In genomic region chr3:10926831-10927521, GRCh38 we compare ENCODE assay signal across 17 cellular contexts.
DNase-seq lines count a peak whose midpoint lies in the region; TF ChIP-seq lines count a peak whose summit lies in the region.
"Had no signal": no experiment of that assay in that cellular context is flagged by ENCODE, and none has a peak within 500 bp of the region (broad histone marks: within the 10 kb centered on the region; RNA-seq: fewer than 3 reads in every experiment).

No MANE protein-coding gene starts in this region.

- no peak overlapping the region for H3K27ac ChIP-seq in BLaER1
- H3K27ac ChIP-seq: tibial nerve had no signal

- H3K9ac ChIP-seq in BLaER1 = no peak overlapping the region
- H3K9ac ChIP-seq: SK-N-SH had no signal

- no peaks in the 10 kb centered on the region for H4K20me1 ChIP-seq in BLaER1

- H3K4me1 Mint-ChIP-seq in activated CD4-positive, alpha-beta memory T cell treated with anti-CD3 and anti-CD28 coated beads for 36 hours (ENCODE audit: low read depth) = no peaks in the 10 kb centered on the region
- H3K4me1 Mint-ChIP-seq: endodermal cell; naive thymus-derived CD4-positive, alpha-beta T cell had no signal

- H3K4me1 ChIP-seq in BLaER1 (peaks cover 64% of the 10 kb centered on the region), BE2C (no peaks in the 10 kb centered on the region)
- H3K4me1 ChIP-seq: tibial nerve had no signal

- DNase-seq in HUDEP-2 (lab: John Stamatoyannopoulos, UW; ENCODE audit: unreplicated experiment in 76 of 76) (peak in 73 of 76 experiments; percentile 5 to 94 (median 79)), epithelial cell of esophagus (ENCODE audit: low read depth) (peak; percentile 21), mucosa of gallbladder (ENCODE audit: low spot score) (peak; percentile 23), NCI-H2171 (lab: John Stamatoyannopoulos, UW) (no peak), BE2C (no peak)
- DNase-seq in activated T-cell treated with anti-CD3 and anti-CD28 coated beads, Interleukin-2, amount 50 U/mL, for 48 hours = no peak
- no peak for DNase-seq in activated CD4-positive, alpha-beta memory T cell treated with anti-CD3 and anti-CD28 coated beads for 36 hours
- DNase-seq: AML-193; naive thymus-derived CD4-positive, alpha-beta T cell; NCI-H187; NCI-H524; SK-N-SH; stimulated activated CD4-positive, alpha-beta T cell treated with anti-CD3 and anti-CD28 coated beads, Interleukin-2, amount 100 ng/mL, for 48 hours; stimulated activated CD8-positive, alpha-beta memory T cell treated with anti-CD3 and anti-CD28 coated beads, Interleukin-4, amount 100 ng/mL, for 48 hours had no signal

- H3K4me2 ChIP-seq in BLaER1 = peak overlapping the region; percentile 72
- H3K4me2 ChIP-seq: SK-N-SH had no signal

- H3K9me3 Mint-ChIP-seq in activated CD4-positive, alpha-beta memory T cell treated with anti-CD3 and anti-CD28 coated beads for 36 hours = no peaks in the 10 kb centered on the region
- H3K9me3 Mint-ChIP-seq: endodermal cell had no signal

- H3K36me3 ChIP-seq in BLaER1 (no peaks in the 10 kb centered on the region), BE2C (no peaks in the 10 kb centered on the region)
- H3K36me3 ChIP-seq: tibial nerve had no signal

- H3K27me3 ChIP-seq in BLaER1 (no peaks in the 10 kb centered on the region), BE2C (no peaks in the 10 kb centered on the region)
- H3K27me3 ChIP-seq: tibial nerve had no signal

- POLR2A ChIA-PET in activated CD4-positive, alpha-beta memory T cell treated with anti-CD3 and anti-CD28 coated beads for 36 hours (lab: Charles Lee) = no interaction called here

- H3K27ac Mint-ChIP-seq in activated CD4-positive, alpha-beta memory T cell treated with anti-CD3 and anti-CD28 coated beads for 36 hours = no peak overlapping the region
- H3K27ac Mint-ChIP-seq: endodermal cell; naive thymus-derived CD4-positive, alpha-beta T cell had no signal

- CTCF ChIA-PET in activated CD4-positive, alpha-beta memory T cell treated with anti-CD3 and anti-CD28 coated beads for 36 hours (lab: Charles Lee) = no interaction called here

- TF ChIP-seq CTCF in epithelial cell of esophagus (IDR thresholded peaks at IDR 0.05; ENCODE audit: insufficient read depth, low read depth, low read length, missing control alignments) = no peak
- TF ChIP-seq CTCF in BE2C (IDR thresholded peaks at IDR 0.05; ENCODE audit: low read depth, low read length) = no peak

- no peaks in the 10 kb centered on the region for H3K36me3 Mint-ChIP-seq in activated CD4-positive, alpha-beta memory T cell treated with anti-CD3 and anti-CD28 coated beads for 36 hours
- H3K36me3 Mint-ChIP-seq: naive thymus-derived CD4-positive, alpha-beta T cell had no signal

- H3K9me3 ChIP-seq in BLaER1 (peaks cover 4% of the 10 kb centered on the region; the same call in 1 of the 2 replicates), BE2C (no peaks in the 10 kb centered on the region)
- H3K9me3 ChIP-seq: SK-N-SH had no signal

- no peak overlapping the region for H3K4me3 Mint-ChIP-seq in activated CD4-positive, alpha-beta memory T cell treated with anti-CD3 and anti-CD28 coated beads for 36 hours
- H3K4me3 Mint-ChIP-seq: endodermal cell; naive thymus-derived CD4-positive, alpha-beta T cell had no signal

- H3K4me3 ChIP-seq in BLaER1 (no peak overlapping the region), epithelial cell of esophagus (ENCODE audit: low read length) (no peak overlapping the region), BE2C (ENCODE audit: low read depth, low read length) (no peak overlapping the region)
- H3K4me3 ChIP-seq: tibial nerve had no signal

- H3K27me3 Mint-ChIP-seq in activated CD4-positive, alpha-beta memory T cell treated with anti-CD3 and anti-CD28 coated beads for 36 hours = no peaks in the 10 kb centered on the region

- intact Hi-C loops in activated CD4-positive, alpha-beta memory T cell treated with anti-CD3 and anti-CD28 coated beads for 36 hours (cut with micrococcal nuclease) = no loop called here

Comparison
In these comparisons a context has a peak if more than half of its experiments do, and no peak if none do; other contexts are left out.
1. DNase-seq: peak in HUDEP-2 (73 of 76), epithelial cell of esophagus (single experiment) and mucosa of gallbladder (single experiment); none in NCI-H2171 (single experiment), activated T-cell treated with anti-CD3 and anti-CD28 coated beads, Interleukin-2, amount 50 U/mL, for 48 hours (0 of 2), activated CD4-positive, alpha-beta memory T cell treated with anti-CD3 and anti-CD28 coated beads for 36 hours (single experiment) and BE2C (single experiment).